Comparison of ENCODE assay signal across 19 cellular contexts in the genomic region with DNA sequence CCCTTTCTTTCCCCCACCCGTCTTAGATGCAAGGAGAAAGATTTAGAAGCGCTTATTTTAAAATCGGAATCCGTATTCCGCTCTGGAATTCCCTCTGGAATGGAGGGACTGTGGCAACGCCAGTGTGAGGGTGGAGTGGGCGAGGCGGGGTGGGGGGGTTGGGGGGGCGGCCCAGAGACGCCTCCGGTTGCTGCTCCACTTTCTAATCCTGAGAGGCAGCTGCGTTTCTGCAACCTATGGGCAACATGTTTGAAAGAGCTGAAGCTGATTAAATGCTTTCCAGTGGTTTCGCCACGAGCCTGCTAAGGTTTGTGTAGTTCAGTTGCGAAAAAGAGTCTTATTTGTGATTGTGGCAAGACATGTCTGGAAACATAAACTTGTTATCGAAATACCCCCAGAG. TPM values are rescaled to one million over a fixed set of nuclear protein-coding genes. Genes with fewer than 3 reads are reported as not detected.
DNase-seq lines count a peak whose midpoint lies in the region; ATAC-seq and TF ChIP-seq lines count a peak whose summit lies in the region.
"Had no signal": no experiment of that assay in that cellular context is flagged by ENCODE, and none has a peak within 500 bp of the region (broad histone marks: within the 10 kb centered on the region; RNA-seq: fewer than 3 reads in every experiment).

A gene with protein sequence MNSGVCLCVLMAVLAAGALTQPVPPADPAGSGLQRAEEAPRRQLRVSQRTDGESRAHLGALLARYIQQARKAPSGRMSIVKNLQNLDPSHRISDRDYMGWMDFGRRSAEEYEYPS (minus strand): TSS at position 101 of the 400 bp plus-strand sequence. CDS start 2,555 bp downstream, outside the sequence.

- H3K27ac ChIP-seq in mammary epithelial cell (ENCODE audit: insufficient read depth, low read depth, low read length) (no peak within 1 kb of the TSS), RWPE1 (no peak within 1 kb of the TSS), prostate gland (no peak within 1 kb of the TSS)
- H3K27ac ChIP-seq: A549, SJSA1 had no signal

- peaks cover 0 to 8% of the 10 kb centered on the region in 2 donors for H3K9me3 Mint-ChIP-seq in stimulated activated naive CD8-positive, alpha-beta T cell treated with anti-CD3 and anti-CD28 coated beads, Interleukin-15, amount 100 ng/mL, for 72 hours
- peaks cover 0 to 7% (median 6%) of the 10 kb centered on the region in 7 donors for H3K9me3 Mint-ChIP-seq in naive B cell

- H3K79me2 ChIP-seq in mammary epithelial cell (ENCODE audit: insufficient read depth, low read length), result no peaks in the 10 kb centered on the region

- H4K20me1 ChIP-seq in mammary epithelial cell (ENCODE audit: insufficient read depth, low read length), result no peaks in the 10 kb centered on the region

- H3K4me2 ChIP-seq in mammary epithelial cell (ENCODE audit: insufficient read depth, low read depth, low read length), result peak within 1 kb of the TSS; percentile 38

- peaks cover 7 to 17% of the 10 kb centered on the region in 2 donors for H3K36me3 Mint-ChIP-seq in naive B cell
- H3K36me3 Mint-ChIP-seq: CD4-positive, CD25-positive, alpha-beta regulatory T cell had no signal

- in situ Hi-C loops in mammary epithelial cell (cut with MboI; ENCODE audit: low sequenced_read_pairs in 2 of 2), result no loop called here

- H3K4me3 Mint-ChIP-seq in stimulated activated naive CD8-positive, alpha-beta T cell treated with anti-CD3 and anti-CD28 coated beads, Interleukin-15, amount 100 ng/mL, for 72 hours, result peak within 1 kb of the TSS; percentile 9 to 24
- peak within 1 kb of the TSS in 6 of 8 donors; percentile 4 to 59 (median 40) for H3K4me3 Mint-ChIP-seq in naive B cell

- peaks cover 11% of the 10 kb centered on the region for H3K27me3 ChIP-seq in mammary epithelial cell (ENCODE audit: insufficient read depth, low read length)
- H3K27me3 ChIP-seq in prostate gland (replicated peaks; ENCODE audit: insufficient read depth), result no peaks in the 10 kb centered on the region

- dilution Hi-C loops in mammary epithelial cell (cut with HindIII; ENCODE audit: low sequenced_read_pairs), result loop anchor here (25.0 kb wide), 1 partner anchor 171 kb away; no protein-coding TSS in a partner anchor

- H3K4me3 ChIP-seq in mammary epithelial cell (replicated peaks in 1 of 3; ENCODE audit: insufficient read depth in 1 of 3, low read depth in 2 of 3, low read length in 3 of 3) (no peak within 1 kb of the TSS), prostate gland (peak within 1 kb of the TSS in 1 of 2 donors; percentile 22)
- H3K4me3 ChIP-seq: A549, SJSA1 had no signal

- TF ChIP-seq CTCF in mammary epithelial cell (conservative IDR thresholded peaks at IDR 0.05 in 1 of 2, IDR thresholded peaks at IDR 0.05 in 1 of 2; ENCODE audit: extremely low read depth in 1 of 2, insufficient read depth in 1 of 2, low read depth in 1 of 2, low read length in 2 of 2), result no peak
- TF ChIP-seq CTCF in RWPE1 (conservative IDR thresholded peaks at IDR 0.05; ENCODE audit: low read depth), result no peak
- TF ChIP-seq CTCF in prostate gland (IDR thresholded peaks at IDR 0.05), result no peak

- DNase-seq in stimulated activated naive CD8-positive, alpha-beta T cell treated with anti-CD3 and anti-CD28 coated beads, Interleukin-15, amount 100 ng/mL, for 72 hours, result no peak
- DNase-seq in stimulated activated naive CD8-positive, alpha-beta T cell treated with anti-CD3 and anti-CD28 coated beads, Interleukin-15, Interleukin-2, amounts not matched to agents 100 U/mL and 50 U/mL, for 24 hours, result no peak
- DNase-seq in mammary epithelial cell, result no peak
- DNase-seq in naive B cell, result no peak
- DNase-seq in RWPE1 (ENCODE audit: low spot score), result no peak
- DNase-seq in A172 (ENCODE audit: low spot score), result no peak
- DNase-seq in activated gamma-delta T cell (lab: John Stamatoyannopoulos, UW), result no peak
- no peak for DNase-seq in prostate gland (ENCODE audit: low spot score)
- DNase-seq: Caco-2; CD4-positive, CD25-positive, alpha-beta regulatory T cell; KBM-7; NCI-H1417 treated with DMSO at 0.1 percent for 48 hours; NCI-H1930; NCI-H2171 treated with DMSO at 0.1 percent for 48 hours; NCI-H446 treated with DMSO at 0.1 percent for 48 hours; NK-92 treated with Interleukin-12 subunit alpha and Interleukin-12 subunit beta, amount 100 ng/mL, for 24 hours; OCI-M1 had no signal

- intact Hi-C loops in mammary epithelial cell (cut with micrococcal nuclease), result no loop called here
- intact Hi-C loops in prostate gland (cut with DNase I), result no loop called here

- WGBS in mammary epithelial cell (ENCODE audit: low coverage, missing lambda C conversion rate), result 72% methylated on average over 6 of the region's 16 CpGs
- 34% methylated on average over 16 of the region's 16 CpGs for WGBS in prostate gland

- H3K36me3 ChIP-seq in mammary epithelial cell (ENCODE audit: insufficient read depth, low read length) (no peaks in the 10 kb centered on the region), prostate gland (no peaks in the 10 kb centered on the region)
- H3K36me3 ChIP-seq: SJSA1 had no signal

- BruUV-seq in mammary epithelial cell (replicated peaks; lab: Mats Ljungman, UMichigan), result no TSS peak

- no peak for TF ChIP-seq POLR2A in prostate gland (IDR thresholded peaks at IDR 0.05)

- H3K4me1 ChIP-seq in mammary epithelial cell (ENCODE audit: insufficient read depth, low read length), result peaks cover 29% of the 10 kb centered on the region
- H3K4me1 ChIP-seq in prostate gland (replicated peaks), result peaks cover 2% of the 10 kb centered on the region
- H3K4me1 ChIP-seq: Caco-2, SJSA1 had no signal

- POLR2A ChIA-PET in RWPE1 (lab: Yijun Ruan, JAX; ENCODE audit: low non-redundant PET), result no interaction called here

- H3K9me3 ChIP-seq in mammary epithelial cell (replicated peaks; ENCODE audit: insufficient read depth, low read length), result peaks cover 4% of the 10 kb centered on the region
- no peaks in the 10 kb centered on the region for H3K9me3 ChIP-seq in prostate gland
- H3K9me3 ChIP-seq: A549, Caco-2, SJSA1 had no signal

- CTCF ChIA-PET in mammary epithelial cell (lab: Charles Lee; ENCODE audit: low non-redundant PET), result no interaction called here
- CTCF ChIA-PET in RWPE1 (lab: Yijun Ruan, JAX), result no interaction called here

- H3K9ac ChIP-seq in mammary epithelial cell (ENCODE audit: insufficient read depth, low read length), result no peak within 1 kb of the TSS

- no peak for ATAC-seq in stimulated activated naive CD8-positive, alpha-beta T cell treated with anti-CD3 and anti-CD28 coated beads, Interleukin-15, amount 100 ng/mL, for 72 hours
- ATAC-seq in stimulated activated naive CD8-positive, alpha-beta T cell treated with anti-CD3 and anti-CD28 coated beads, Interleukin-15, Interleukin-2, amounts not matched to agents 100 U/mL and 50 U/mL, for 24 hours, result no peak
- no peak for ATAC-seq in naive B cell (ENCODE audit: low read depth in 2 of 2)
- ATAC-seq: A549 had no signal

- H2AFZ ChIP-seq in mammary epithelial cell (ENCODE audit: low read depth, low read length), result no peak within 1 kb of the TSS

- H3K27ac Mint-ChIP-seq in stimulated activated naive CD8-positive, alpha-beta T cell treated with anti-CD3 and anti-CD28 coated beads, Interleukin-15, amount 100 ng/mL, for 72 hours, result no peak within 1 kb of the TSS
- H3K27ac Mint-ChIP-seq in naive B cell, result peak within 1 kb of the TSS in 3 of 6 donors; percentile 37 to 84 (median 44)

- H3K4me1 Mint-ChIP-seq in stimulated activated naive CD8-positive, alpha-beta T cell treated with anti-CD3 and anti-CD28 coated beads, Interleukin-15, amount 100 ng/mL, for 72 hours, result peaks cover 28% of the 10 kb centered on the region
- peaks cover 5 to 13% (median 11%) of the 10 kb centered on the region in 3 donors for H3K4me1 Mint-ChIP-seq in naive B cell

- peaks cover 79% of the 10 kb centered on the region for H3K27me3 Mint-ChIP-seq in stimulated activated naive CD8-positive, alpha-beta T cell treated with anti-CD3 and anti-CD28 coated beads, Interleukin-15, amount 100 ng/mL, for 72 hours
- H3K27me3 Mint-ChIP-seq in naive B cell, result peaks cover 64 to 86% (median 85%) of the 10 kb centered on the region in 3 donors

RNA-seq across cellular contexts. Expression of the gene that starts here (rescaled TPM):
- total RNA-seq in mammary epithelial cell, result 1 to 10 TPM in 1 of 2 donors, not detected in 1; 1.5 TPM
- polyA plus RNA-seq in mammary epithelial cell, result 0.99 TPM
- polyA minus RNA-seq in mammary epithelial cell, result not detected
- polyA plus RNA-seq in naive B cell (ENCODE audit: low read depth in 6 of 6), result not detected
- not detected in 2 replicates for total RNA-seq in A172 (2014; rRNA removed; shearing (Covaris generic))
- 10 to 100 TPM in 1 of 2 donors, 1 to 10 TPM in 1; 3.0 to 50.7 TPM for total RNA-seq in prostate gland
- total RNA-seq: Caco-2; CD4-positive, CD25-positive, alpha-beta regulatory T cell; SJSA1 had no signal
- polyA plus RNA-seq: CD4-positive, CD25-positive, alpha-beta regulatory T cell had no signal
